1 cellular context compared by ENCODE assay signal in the genomic region with DNA sequence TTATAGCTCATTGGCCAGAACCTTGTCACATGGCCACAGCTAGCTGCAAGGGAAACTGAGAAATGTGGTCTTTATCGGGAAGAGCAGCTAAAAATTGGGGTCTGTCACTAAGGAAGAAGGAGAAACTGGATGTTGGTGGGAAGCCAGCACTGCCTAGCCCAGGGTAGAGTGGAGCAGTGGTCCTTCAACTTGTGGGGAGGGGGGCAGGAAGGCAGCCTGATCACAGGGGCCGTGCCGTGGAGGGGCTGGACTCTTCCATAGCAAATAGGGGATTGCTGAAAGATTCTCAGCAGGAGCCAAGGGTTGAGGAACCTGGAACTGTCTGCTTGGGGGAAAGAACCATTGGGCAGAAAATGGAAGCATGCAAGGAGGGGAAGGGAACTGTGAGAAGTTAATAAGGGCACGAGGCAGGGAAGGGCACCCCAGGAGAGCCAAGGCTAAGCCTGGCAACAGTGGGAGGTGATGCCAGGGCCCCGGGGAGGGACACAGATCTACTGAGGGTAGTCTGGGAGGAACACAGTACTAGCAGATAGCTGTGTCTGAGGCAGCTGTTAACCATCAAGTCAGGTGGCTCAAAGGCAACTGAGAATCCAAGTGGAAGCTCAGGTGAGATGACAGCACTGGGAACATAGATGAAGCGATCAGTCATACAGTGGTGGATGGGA.
TF ChIP-seq lines count a peak whose summit lies in the region.

No MANE protein-coding gene starts in this region.

TF ChIP-seq in GM23338, 12 proteins besides CTCF, POLR2A, EP300 and RAD21 (continued from another document):
- TF ChIP-seq, protein P1, sequence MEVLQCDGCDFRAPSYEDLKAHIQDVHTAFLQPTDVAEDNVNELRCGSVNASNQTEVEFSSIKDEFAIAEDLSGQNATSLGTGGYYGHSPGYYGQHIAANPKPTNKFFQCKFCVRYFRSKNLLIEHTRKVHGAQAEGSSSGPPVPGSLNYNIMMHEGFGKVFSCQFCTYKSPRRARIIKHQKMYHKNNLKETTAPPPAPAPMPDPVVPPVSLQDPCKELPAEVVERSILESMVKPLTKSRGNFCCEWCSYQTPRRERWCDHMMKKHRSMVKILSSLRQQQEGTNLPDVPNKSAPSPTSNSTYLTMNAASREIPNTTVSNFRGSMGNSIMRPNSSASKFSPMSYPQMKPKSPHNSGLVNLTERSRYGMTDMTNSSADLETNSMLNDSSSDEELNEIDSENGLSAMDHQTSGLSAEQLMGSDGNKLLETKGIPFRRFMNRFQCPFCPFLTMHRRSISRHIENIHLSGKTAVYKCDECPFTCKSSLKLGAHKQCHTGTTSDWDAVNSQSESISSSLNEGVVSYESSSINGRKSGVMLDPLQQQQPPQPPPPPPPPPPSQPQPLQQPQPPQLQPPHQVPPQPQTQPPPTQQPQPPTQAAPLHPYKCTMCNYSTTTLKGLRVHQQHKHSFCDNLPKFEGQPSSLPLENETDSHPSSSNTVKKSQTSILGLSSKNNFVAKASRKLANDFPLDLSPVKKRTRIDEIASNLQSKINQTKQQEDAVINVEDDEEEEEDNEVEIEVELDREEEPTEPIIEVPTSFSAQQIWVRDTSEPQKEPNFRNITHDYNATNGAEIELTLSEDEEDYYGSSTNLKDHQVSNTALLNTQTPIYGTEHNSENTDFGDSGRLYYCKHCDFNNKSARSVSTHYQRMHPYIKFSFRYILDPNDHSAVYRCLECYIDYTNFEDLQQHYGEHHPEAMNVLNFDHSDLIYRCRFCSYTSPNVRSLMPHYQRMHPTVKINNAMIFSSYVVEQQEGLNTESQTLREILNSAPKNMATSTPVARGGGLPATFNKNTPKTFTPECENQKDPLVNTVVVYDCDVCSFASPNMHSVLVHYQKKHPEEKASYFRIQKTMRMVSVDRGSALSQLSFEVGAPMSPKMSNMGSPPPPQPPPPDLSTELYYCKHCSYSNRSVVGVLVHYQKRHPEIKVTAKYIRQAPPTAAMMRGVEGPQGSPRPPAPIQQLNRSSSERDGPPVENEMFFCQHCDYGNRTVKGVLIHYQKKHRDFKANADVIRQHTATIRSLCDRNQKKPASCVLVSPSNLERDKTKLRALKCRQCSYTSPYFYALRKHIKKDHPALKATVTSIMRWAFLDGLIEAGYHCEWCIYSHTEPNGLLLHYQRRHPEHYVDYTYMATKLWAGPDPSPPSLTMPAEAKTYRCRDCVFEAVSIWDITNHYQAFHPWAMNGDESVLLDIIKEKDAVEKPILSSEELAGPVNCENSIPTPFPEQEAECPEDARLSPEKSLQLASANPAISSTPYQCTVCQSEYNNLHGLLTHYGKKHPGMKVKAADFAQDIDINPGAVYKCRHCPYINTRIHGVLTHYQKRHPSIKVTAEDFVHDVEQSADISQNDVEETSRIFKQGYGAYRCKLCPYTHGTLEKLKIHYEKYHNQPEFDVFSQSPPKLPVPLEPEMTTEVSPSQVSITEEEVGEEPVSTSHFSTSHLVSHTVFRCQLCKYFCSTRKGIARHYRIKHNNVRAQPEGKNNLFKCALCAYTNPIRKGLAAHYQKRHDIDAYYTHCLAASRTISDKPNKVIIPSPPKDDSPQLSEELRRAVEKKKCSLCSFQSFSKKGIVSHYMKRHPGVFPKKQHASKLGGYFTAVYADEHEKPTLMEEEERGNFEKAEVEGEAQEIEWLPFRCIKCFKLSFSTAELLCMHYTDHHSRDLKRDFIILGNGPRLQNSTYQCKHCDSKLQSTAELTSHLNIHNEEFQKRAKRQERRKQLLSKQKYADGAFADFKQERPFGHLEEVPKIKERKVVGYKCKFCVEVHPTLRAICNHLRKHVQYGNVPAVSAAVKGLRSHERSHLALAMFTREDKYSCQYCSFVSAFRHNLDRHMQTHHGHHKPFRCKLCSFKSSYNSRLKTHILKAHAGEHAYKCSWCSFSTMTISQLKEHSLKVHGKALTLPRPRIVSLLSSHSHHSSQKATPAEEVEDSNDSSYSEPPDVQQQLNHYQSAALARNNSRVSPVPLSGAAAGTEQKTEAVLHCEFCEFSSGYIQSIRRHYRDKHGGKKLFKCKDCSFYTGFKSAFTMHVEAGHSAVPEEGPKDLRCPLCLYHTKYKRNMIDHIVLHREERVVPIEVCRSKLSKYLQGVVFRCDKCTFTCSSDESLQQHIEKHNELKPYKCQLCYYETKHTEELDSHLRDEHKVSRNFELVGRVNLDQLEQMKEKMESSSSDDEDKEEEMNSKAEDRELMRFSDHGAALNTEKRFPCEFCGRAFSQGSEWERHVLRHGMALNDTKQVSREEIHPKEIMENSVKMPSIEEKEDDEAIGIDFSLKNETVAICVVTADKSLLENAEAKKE (CRISPR knock-in tag; IDR thresholded peaks at IDR 0.05), result no peak
- TF ChIP-seq STAT1 (IDR thresholded peaks at IDR 0.05; ENCODE audit: unreplicated experiment), result no peak
